In genomic region chr2:68765739-68766377, GRCh38 we compare ENCODE assay signal across 8 cellular contexts. TPM values are rescaled to one million over a fixed set of nuclear protein-coding genes. Genes with fewer than 3 reads are reported as not detected.
DNase-seq lines count a peak whose midpoint lies in the region; ATAC-seq and TF ChIP-seq lines count a peak whose summit lies in the region.

No MANE protein-coding gene starts in this region.

- intact Hi-C loops in activated naive CD4-positive, alpha-beta T cell treated with anti-CD3 and anti-CD28 coated beads for 36 hours (cut with micrococcal nuclease) = loop anchor here (1.0 to 10.0 kb wide), 9 partner anchors 8 to 1319 kb away; partner anchors contain the start of genes PCBP1 and PPP3R1
- intact Hi-C loops in PC-3 (cut with micrococcal nuclease) = no loop called here
- intact Hi-C loops in esophagus squamous epithelium (cut with DNase I) = no loop called here

- H3K4me1 Mint-ChIP-seq in activated naive CD4-positive, alpha-beta T cell treated with anti-CD3 and anti-CD28 coated beads for 36 hours (ENCODE audit: low read depth) = peaks cover 97% of the 10 kb centered on the region
- peaks cover 14% of the 10 kb centered on the region for H3K4me1 Mint-ChIP-seq in nephron progenitor cell

- no peaks in the 10 kb centered on the region for H3K79me2 ChIP-seq in PC-3 (ENCODE audit: low read length)

- DNase-seq in activated naive CD4-positive, alpha-beta T cell treated with anti-CD3 and anti-CD28 coated beads for 36 hours = no peak
- no peak for DNase-seq in activated naive CD4-positive, alpha-beta T cell treated with anti-CD3 and anti-CD28 coated beads, Interleukin-2, amount 50 U/mL, for 16 hours
- no peak for DNase-seq in PC-3
- no peak for DNase-seq in esophagus squamous epithelium (lab: John Stamatoyannopoulos, UW)
- no peak for DNase-seq in tibial nerve (ENCODE audit: low spot score in 2 of 2)
- no peak for DNase-seq in NCI-H146 treated with DMSO at 0.1 percent for 48 hours (lab: John Stamatoyannopoulos, UW; ENCODE audit: unreplicated experiment)
- DNase-seq in nephron progenitor cell = no peak
- no peak for DNase-seq in NCI-H446 treated with DMSO at 0.1 percent for 48 hours (lab: John Stamatoyannopoulos, UW)

- H3K27me3 Mint-ChIP-seq in activated naive CD4-positive, alpha-beta T cell treated with anti-CD3 and anti-CD28 coated beads for 36 hours (ENCODE audit: low read depth) = no peaks in the 10 kb centered on the region
- peaks cover 5% of the 10 kb centered on the region for H3K27me3 Mint-ChIP-seq in nephron progenitor cell (ENCODE audit: low read depth, poor library complexity)

- TF ChIP-seq CTCF in PC-3 (conservative IDR thresholded peaks at IDR 0.05; ENCODE audit: low read depth, low read length) (no peak), esophagus squamous epithelium (IDR thresholded peaks at IDR 0.05) (no peak), tibial nerve (IDR thresholded peaks at IDR 0.05) (no peak), nephron progenitor cell (IDR thresholded peaks at IDR 0.05) (no peak)

- peak overlapping the region; percentile 77 for H3K4me3 Mint-ChIP-seq in activated naive CD4-positive, alpha-beta T cell treated with anti-CD3 and anti-CD28 coated beads for 36 hours
- H3K4me3 Mint-ChIP-seq in nephron progenitor cell = no peak overlapping the region

- H3K36me3 ChIP-seq in PC-3 (ENCODE audit: low read depth, low read length) = no peaks in the 10 kb centered on the region
- H3K36me3 ChIP-seq in esophagus squamous epithelium = no peaks in the 10 kb centered on the region
- no peaks in the 10 kb centered on the region for H3K36me3 ChIP-seq in tibial nerve

- H3K9me3 Mint-ChIP-seq in activated naive CD4-positive, alpha-beta T cell treated with anti-CD3 and anti-CD28 coated beads for 36 hours = no peaks in the 10 kb centered on the region
- H3K9me3 Mint-ChIP-seq in nephron progenitor cell = no peaks in the 10 kb centered on the region

- POLR2A ChIA-PET in PC-3 (lab: Charles Lee; ENCODE audit: unreplicated experiment) = no interaction called here

- H3K9me2 ChIP-seq in PC-3 (replicated peaks; ENCODE audit: low read length) = no peaks in the 10 kb centered on the region

- peak overlapping the region; percentile 95 for H3K27ac Mint-ChIP-seq in activated naive CD4-positive, alpha-beta T cell treated with anti-CD3 and anti-CD28 coated beads for 36 hours
- H3K27ac Mint-ChIP-seq in nephron progenitor cell = no peak overlapping the region

- BruUV-seq in PC-3 (replicated peaks; lab: Mats Ljungman, UMichigan) = no TSS peak

- H3K9me3 ChIP-seq in PC-3 (ENCODE audit: low read length) (no peaks in the 10 kb centered on the region), esophagus squamous epithelium (no peaks in the 10 kb centered on the region), tibial nerve (no peaks in the 10 kb centered on the region)

- 52 to 63% methylated on average over 4 of the region's 4 CpGs for WGBS in esophagus squamous epithelium, 2 donors
- 68 to 86% methylated on average over 4 of the region's 4 CpGs for WGBS in tibial nerve, 2 donors

- TF ChIP-seq POLR2A in esophagus squamous epithelium (IDR thresholded peaks at IDR 0.05) = no peak
- no peak for TF ChIP-seq POLR2A in tibial nerve (IDR thresholded peaks at IDR 0.05)

- TF ChIP-seq EP300 in tibial nerve (IDR thresholded peaks at IDR 0.05) = no peak

- H2AFZ ChIP-seq in PC-3 (ENCODE audit: low read length) = no peak overlapping the region

- CTCF ChIA-PET in activated naive CD4-positive, alpha-beta T cell treated with anti-CD3 and anti-CD28 coated beads for 36 hours (lab: Charles Lee) = interaction anchor here (0.7 to 3.1 kb wide), 9 partner anchors 9 to 161 kb away, joined by 3 to 19 read pairs (median 5); partner anchors contain the start of gene ARHGAP25
- CTCF ChIA-PET in PC-3 (lab: Charles Lee) = no interaction called here

- H3K4me1 ChIP-seq in PC-3 (ENCODE audit: insufficient read depth, low read length) = no peaks in the 10 kb centered on the region
- peaks cover 2 to 71% (median 35%) of the 10 kb centered on the region in 3 donors for H3K4me1 ChIP-seq in esophagus squamous epithelium
- H3K4me1 ChIP-seq in tibial nerve = peaks cover 0 to 46% (median 32%) of the 10 kb centered on the region in 4 donors

- peaks cover 40% of the 10 kb centered on the region for H3K27me3 ChIP-seq in PC-3 (ENCODE audit: low read length)
- no peaks in the 10 kb centered on the region for H3K27me3 ChIP-seq in esophagus squamous epithelium
- no peaks in the 10 kb centered on the region for H3K27me3 ChIP-seq in tibial nerve

- H3K4me3 ChIP-seq in PC-3 (ENCODE audit: low read length) (no peak overlapping the region), esophagus squamous epithelium (no peak overlapping the region), tibial nerve (no peak overlapping the region)

- H3F3A ChIP-seq in PC-3 (ENCODE audit: low read length, unreplicated experiment) = no peaks in the 10 kb centered on the region

- H3K36me3 Mint-ChIP-seq in activated naive CD4-positive, alpha-beta T cell treated with anti-CD3 and anti-CD28 coated beads for 36 hours (ENCODE audit: low read depth) = peaks cover 8% of the 10 kb centered on the region
- no peaks in the 10 kb centered on the region for H3K36me3 Mint-ChIP-seq in nephron progenitor cell (ENCODE audit: low read depth)

- ATAC-seq in PC-3 = peak; percentile 42

- H3K9ac ChIP-seq in PC-3 (ENCODE audit: low read length) = no peak overlapping the region

- H4K20me1 ChIP-seq in PC-3 (ENCODE audit: low read length) = no peaks in the 10 kb centered on the region

- H3K27ac ChIP-seq in PC-3 (ENCODE audit: low read length) = no peak overlapping the region
- peak overlapping the region in 3 of 4 donors; percentile 53 to 73 (median 71) for H3K27ac ChIP-seq in esophagus squamous epithelium
- peak overlapping the region in 3 of 4 donors; percentile 16 to 78 (median 53) for H3K27ac ChIP-seq in tibial nerve

- H3K4me2 ChIP-seq in PC-3 (ENCODE audit: low read length) = no peak overlapping the region

RNA-seq across cellular contexts. Expression of gene ARHGAP25, which starts 31.2 kb away (rescaled TPM):
- total RNA-seq in activated naive CD4-positive, alpha-beta T cell treated with anti-CD3 and anti-CD28 coated beads for 36 hours = 10 to 100 TPM; 43.0 to 46.7 TPM
- total RNA-seq in PC-3 (2014; rRNA removed) = not detected in 2 replicates
- total RNA-seq in esophagus squamous epithelium = 1 to 10 TPM; 3.2 to 9.0 (median 5.5) TPM
- 1 to 10 TPM; 4.3 to 9.6 (median 5.3) TPM for total RNA-seq in tibial nerve

Comparison
In these comparisons a context has a peak if more than half of its experiments do, and no peak if none do; other contexts are left out.
1. RNA of gene ARHGAP25, which starts 31.2 kb away (total RNA-seq): 43.0 to 46.7 TPM in activated naive CD4-positive, alpha-beta T cell treated with anti-CD3 and anti-CD28 coated beads for 36 hours; 3.2 to 9.0 TPM in esophagus squamous epithelium, 4.3 to 9.6 TPM in tibial nerve and not detected in PC-3; every median in the first group is over 4 times any median in the second.